ENCODE assay signal across 1 cellular context in genomic region chr11:9570313-9570712, GRCh38.
TF ChIP-seq lines count a peak whose summit lies in the region.

No MANE protein-coding gene starts in this region.

TF ChIP-seq in IMR-90, 13 proteins besides CTCF, POLR2A, EP300 and RAD21 (continued from another document):
- TF ChIP-seq ELK1 (IDR thresholded peaks at IDR 0.05; ENCODE audit: borderline replicate concordance, low read depth, low read length), result no peak
- TF ChIP-seq BHLHE40 (IDR thresholded peaks at IDR 0.05; ENCODE audit: low read depth, low read length), result no peak
- no peak for TF ChIP-seq NFE2L2 (IDR thresholded peaks at IDR 0.05; ENCODE audit: low read depth, low read length)
- no peak for TF ChIP-seq MAZ (IDR thresholded peaks at IDR 0.05; ENCODE audit: borderline replicate concordance, low read depth, low read length)
- TF ChIP-seq MAFK (IDR thresholded peaks at IDR 0.05; ENCODE audit: low read depth, low read length), result no peak
- no peak for TF ChIP-seq CEBPB (IDR thresholded peaks at IDR 0.05; ENCODE audit: low read depth, low read length)
- no peak for TF ChIP-seq FOS (IDR thresholded peaks at IDR 0.05; ENCODE audit: low read depth, low read length)
- TF ChIP-seq MXI1 (IDR thresholded peaks at IDR 0.05; ENCODE audit: borderline replicate concordance, low read depth, low read length), result no peak
